In the genomic region with DNA sequence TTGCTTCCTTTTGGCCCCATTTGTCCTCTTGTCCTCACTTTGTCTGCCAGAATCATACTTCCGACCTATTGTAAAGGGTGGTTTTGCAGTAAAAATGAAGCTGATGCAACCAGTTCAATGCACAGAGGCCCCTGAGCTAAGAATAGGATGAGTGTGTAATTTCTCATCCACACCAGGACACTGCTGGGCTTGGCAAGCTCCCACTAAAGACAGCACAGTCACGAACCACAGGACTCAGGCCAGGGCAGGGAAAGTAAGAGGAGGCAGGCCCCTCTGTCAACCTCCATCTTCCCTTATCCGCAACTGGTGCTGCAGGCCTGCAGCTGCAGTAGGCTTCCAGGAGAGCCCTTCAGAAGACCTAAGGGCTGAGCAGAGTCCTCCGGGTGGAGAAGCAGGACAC, we compare ENCODE assay signal across 2 cellular contexts. TPM values are rescaled to one million over a fixed set of nuclear protein-coding genes. Genes with fewer than 3 reads are reported as not detected.
"Had no signal": no experiment of that assay in that cellular context is flagged by ENCODE, and none has a peak within 500 bp of the region (broad histone marks: within the 10 kb centered on the region; RNA-seq: fewer than 3 reads in every experiment).

No MANE protein-coding gene starts in this region.

RNA-seq across cellular contexts. Expression of a gene that starts 56.7 kb away (rescaled TPM):
- total RNA-seq: GM23248, HFFc6 had no signal
- polyA plus RNA-seq: GM23248 had no signal
